8 cellular contexts compared by ENCODE assay signal in the genomic region with DNA sequence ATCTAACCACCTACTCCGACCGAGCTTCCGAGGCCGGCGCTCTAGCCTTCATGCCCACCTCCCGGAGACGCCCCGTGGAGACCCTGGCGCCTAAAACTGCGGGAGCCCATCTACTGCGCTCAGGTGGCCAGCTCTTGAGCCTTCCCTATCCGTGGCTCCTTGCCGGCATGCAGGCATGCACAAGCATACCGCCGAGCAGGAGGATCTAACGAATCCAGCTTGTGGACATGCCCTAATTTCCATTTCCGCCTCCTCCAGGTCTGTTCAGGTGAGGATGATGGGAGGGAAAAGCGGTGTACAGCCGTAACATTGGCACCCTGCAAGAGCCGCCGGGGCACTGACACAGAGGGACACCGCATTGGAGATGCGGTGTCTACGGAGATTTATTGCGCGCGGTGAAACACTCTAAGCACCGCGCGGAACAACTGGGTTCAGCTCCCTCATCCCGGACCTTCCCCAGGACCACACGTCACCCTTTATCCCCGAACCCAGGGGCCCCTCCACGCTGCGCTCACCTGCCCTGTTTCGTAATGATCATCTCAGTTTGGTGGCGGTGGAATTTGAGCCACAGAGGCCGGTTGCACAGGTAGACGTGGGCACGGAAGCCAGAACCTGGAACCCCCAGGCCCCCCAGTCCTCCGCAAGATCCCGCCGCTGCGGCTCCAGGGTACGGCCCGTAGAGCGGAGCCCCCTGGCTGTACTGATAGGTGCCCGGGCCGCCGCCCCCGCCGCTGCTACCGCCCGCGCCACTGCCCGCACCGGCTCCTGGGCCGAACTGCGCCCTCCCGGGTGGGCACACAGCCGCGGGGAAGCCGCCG. TPM values are rescaled to one million over a fixed set of nuclear protein-coding genes. Genes with fewer than 3 reads are reported as not detected.
DNase-seq lines count a peak whose midpoint lies in the region; TF ChIP-seq lines count a peak whose summit lies in the region.

No MANE protein-coding gene starts in this region.

- H2BK12ac ChIP-seq in mesenchymal stem cell (ENCODE audit: low read length in 2 of 2) = no peak overlapping the region

- no peak overlapping the region for H2AK5ac ChIP-seq in mesenchymal stem cell (ENCODE audit: low read length, severe bottlenecking)

- no peaks in the 10 kb centered on the region for H3K36me3 Mint-ChIP-seq in IgD-negative memory B cell

- no peak overlapping the region for H3K9ac ChIP-seq in mesenchymal stem cell (ENCODE audit: low read length)

- peak overlapping the region; percentile 27 for H4K91ac ChIP-seq in mesenchymal stem cell (ENCODE audit: low read length)

- peak overlapping the region in 1 of 3 donors; percentile 75 for H3K27ac Mint-ChIP-seq in IgD-negative memory B cell

- intact Hi-C loops in breast epithelium (cut with DNase I; ENCODE audit: low total_unique reads) = no loop called here

- peaks cover 13 to 20% (median 16%) of the 10 kb centered on the region in 3 donors for H3K4me1 Mint-ChIP-seq in IgD-negative memory B cell

- peak overlapping the region; percentile 93 for H3K4me2 ChIP-seq in mesenchymal stem cell (ENCODE audit: low read length, poor library complexity, severe bottlenecking)

- H3K9me3 Mint-ChIP-seq in IgD-negative memory B cell = peaks cover 0 to 7% (median 0%) of the 10 kb centered on the region in 3 donors

- H3K36me3 ChIP-seq in breast epithelium (no peaks in the 10 kb centered on the region), mesenchymal stem cell (ENCODE audit: control insufficient read depth in 1 of 2, insufficient read depth in 2 of 2, low read depth in 1 of 2, low read length in 2 of 2) (no peaks in the 10 kb centered on the region)

- H3K9me3 ChIP-seq in breast epithelium (no peaks in the 10 kb centered on the region), mesenchymal stem cell (ENCODE audit: control insufficient read depth, low read length) (no peaks in the 10 kb centered on the region)

- H4K8ac ChIP-seq in mesenchymal stem cell (ENCODE audit: low read length) = no peak overlapping the region

- H3K14ac ChIP-seq in mesenchymal stem cell (ENCODE audit: low read length in 2 of 2) = no peak overlapping the region

- peak overlapping the region; percentile 27 to 64 (median 46) for H3K4me3 ChIP-seq in breast epithelium
- H3K4me3 ChIP-seq in mesenchymal stem cell (ENCODE audit: insufficient read depth in 1 of 2, low read depth in 1 of 2, low read length in 2 of 2) = peak overlapping the region; percentile 39 to 73

- DNase-seq in DMS153 (lab: John Stamatoyannopoulos, UW) (peak; percentile 0), DMS153 treated with DMSO at 0.1 percent for 48 hours (lab: John Stamatoyannopoulos, UW; ENCODE audit: unreplicated experiment) (no peak), breast epithelium (ENCODE audit: low spot score in 2 of 2) (no peak), mesenchymal stem cell (no peak), NCI-H1436 treated with DMSO at 0.1 percent for 48 hours (lab: John Stamatoyannopoulos, UW) (no peak)
- no peak for DNase-seq in central memory CD4-positive, alpha-beta T cell
- no peak for DNase-seq in effector CD4-positive, alpha-beta T cell

- no peak overlapping the region for H2BK15ac ChIP-seq in mesenchymal stem cell (ENCODE audit: low read depth, poor library complexity, severe bottlenecking)

- H3K23ac ChIP-seq in mesenchymal stem cell (ENCODE audit: low read length in 2 of 2) = no peak overlapping the region

- peak overlapping the region; percentile 29 for H2AFZ ChIP-seq in mesenchymal stem cell (ENCODE audit: low read depth, low read length)

- peak overlapping the region; percentile 37 to 89 (median 70) for H3K4me3 Mint-ChIP-seq in IgD-negative memory B cell

- WGBS in mesenchymal stem cell = under 1% methylated on average over 62 of the region's 64 CpGs

- H3K27me3 Mint-ChIP-seq in IgD-negative memory B cell = peaks cover 62% of the 10 kb centered on the region

- H2BK120ac ChIP-seq in mesenchymal stem cell (ENCODE audit: low read depth, low read length) = no peak overlapping the region

- no peaks in the 10 kb centered on the region for H3K4me1 ChIP-seq in breast epithelium
- H3K4me1 ChIP-seq in mesenchymal stem cell (ENCODE audit: control insufficient read depth, insufficient read depth, low read depth, low read length) = peaks cover 21% of the 10 kb centered on the region

- H3K27ac ChIP-seq in breast epithelium = no peak overlapping the region
- no peak overlapping the region for H3K27ac ChIP-seq in mesenchymal stem cell (ENCODE audit: low read length, poor library complexity, severe bottlenecking)

- no peak overlapping the region for H3K4ac ChIP-seq in mesenchymal stem cell (ENCODE audit: low read depth in 1 of 2, low read length in 2 of 2)

- no peak overlapping the region for H2BK5ac ChIP-seq in mesenchymal stem cell (ENCODE audit: low read depth, low read length, poor library complexity, severe bottlenecking)

- TF ChIP-seq POLR2A in breast epithelium (IDR thresholded peaks at IDR 0.05) = no peak

- TF ChIP-seq CTCF in breast epithelium (IDR thresholded peaks at IDR 0.05) = no peak

- no peak overlapping the region for H3K18ac ChIP-seq in mesenchymal stem cell (ENCODE audit: low read depth in 1 of 2, low read length in 2 of 2)

- H3K79me1 ChIP-seq in mesenchymal stem cell (replicated peaks; ENCODE audit: low read length, poor library complexity, severe bottlenecking) = no peaks in the 10 kb centered on the region

- H3K27me3 ChIP-seq in breast epithelium (peaks cover 8 to 72% of the 10 kb centered on the region in 2 donors), mesenchymal stem cell (ENCODE audit: control insufficient read depth in 1 of 2, insufficient read depth in 1 of 2, low read length in 2 of 2) (peaks cover 66 to 89% of the 10 kb centered on the region in 2 experiments)

RNA-seq across cellular contexts. Expression of a gene that starts 1.0 kb away (rescaled TPM):
- polyA plus RNA-seq in IgD-negative memory B cell = 1.1 TPM
- total RNA-seq in breast epithelium = under 1 TPM in 2 of 3 donors, not detected in 1; 0.48 to 0.88 TPM
- polyA plus RNA-seq in mesenchymal stem cell (2013, experiment 1 of 2) = not detected
- not detected for polyA plus RNA-seq in mesenchymal stem cell (2013, experiment 2 of 2)
